ENCODE assay signal across 31 cellular contexts in genomic region chr5:99000221-99000620, GRCh38.
"Had no signal": no experiment of that assay in that cellular context is flagged by ENCODE, and none has a peak within 500 bp of the region (broad histone marks: within the 10 kb centered on the region; RNA-seq: fewer than 3 reads in every experiment).

No MANE protein-coding gene starts in this region.

- H3K27me3 ChIP-seq: adrenal gland, body of pancreas, esophagus squamous epithelium, gastroesophageal sphincter, heart right ventricle had no signal

- ATAC-seq: activated CD4-positive, CD25-positive, alpha-beta regulatory T cell treated with anti-CD3 and anti-CD28 coated beads, Interleukin-2, amount 50 U/mL, for 24 hours; activated CD8-positive, alpha-beta T cell treated with anti-CD3 and anti-CD28 coated beads for 36 hours; activated naive CD8-positive, alpha-beta T cell treated with anti-CD3 and anti-CD28 coated beads, Interleukin-2, amount 50 U/mL, for 24 hours; activated T-cell treated with anti-CD3 and anti-CD28 coated beads, Interleukin-2, amount 50 U/mL, for 4 hours; body of pancreas; gastroesophageal sphincter had no signal

- H3K27ac ChIP-seq: adrenal gland, body of pancreas, epithelial cell of prostate, esophagus squamous epithelium, gastroesophageal sphincter, heart right ventricle, WERI-Rb-1 had no signal

- H3K9me3 ChIP-seq: body of pancreas, esophagus squamous epithelium, gastroesophageal sphincter, heart right ventricle had no signal

- H3K4me3 Mint-ChIP-seq: activated B cell treated with CpG ODN at 0.5 μM for 24 hours; activated CD8-positive, alpha-beta T cell treated with anti-CD3 and anti-CD28 coated beads for 36 hours; activated naive CD4-positive, alpha-beta T cell treated with anti-CD3 and anti-CD28 coated beads for 36 hours; activated naive CD4-positive, alpha-beta T cell treated with anti-CD3 and anti-CD28 coated beads, Interleukin-2, amount 50 U/mL, for 24 hours; activated naive CD8-positive, alpha-beta T cell treated with anti-CD3 and anti-CD28 coated beads for 36 hours; activated naive CD8-positive, alpha-beta T cell treated with anti-CD3 and anti-CD28 coated beads, Interleukin-2, amount 50 U/mL, for 24 hours; activated T-cell treated with anti-CD3 and anti-CD28 coated beads, Interleukin-2, amount 50 U/mL, for 4 hours had no signal

- H3K4me3 ChIP-seq: adrenal gland, body of pancreas, esophagus squamous epithelium, gastroesophageal sphincter, heart right ventricle had no signal

- H3K9me3 Mint-ChIP-seq: activated naive CD4-positive, alpha-beta T cell treated with anti-CD3 and anti-CD28 coated beads for 36 hours; activated naive CD4-positive, alpha-beta T cell treated with anti-CD3 and anti-CD28 coated beads, Interleukin-2, amount 50 U/mL, for 24 hours; activated naive CD8-positive, alpha-beta T cell treated with anti-CD3 and anti-CD28 coated beads for 36 hours; activated T-cell treated with anti-CD3 and anti-CD28 coated beads, Interleukin-2, amount 50 U/mL, for 4 hours; activated T-helper 2 cell treated with anti-CD3 and anti-CD28 coated beads, Interferon-gamma antibody, Interleukin-2, Interleukin-4, amounts not matched to agents 10 μg/mL and 5 μg/mL and 100 μg/mL, durations not matched to agents 14 hours and 24 hours and 36 hours had no signal

- DNase-seq: activated B cell treated with CpG ODN at 0.5 μM for 24 hours; activated CD4-positive, alpha-beta T cell treated with anti-CD3 and anti-CD28 coated beads for 48 hours; activated CD4-positive, alpha-beta T cell treated with anti-CD3 and anti-CD28 coated beads, Interleukin-2, amount 50 U/mL, for 1 hour; activated CD4-positive, alpha-beta T cell treated with anti-CD3 and anti-CD28 coated beads, Interleukin-2, amount 50 U/mL, for 48 hours; activated CD8-positive, alpha-beta memory T cell treated with anti-CD3 and anti-CD28 coated beads for 24 hours; activated CD8-positive, alpha-beta T cell treated with anti-CD3 and anti-CD28 coated beads for 36 hours; activated effector memory CD4-positive, alpha-beta T cell treated with anti-CD3 and anti-CD28 coated beads, Interleukin-2, amount 50 U/mL, for 16 hours; activated naive CD4-positive, alpha-beta T cell treated with anti-CD3 and anti-CD28 coated beads for 36 hours; activated naive CD8-positive, alpha-beta T cell treated with anti-CD3 and anti-CD28 coated beads for 36 hours; activated naive CD8-positive, alpha-beta T cell treated with anti-CD3 and anti-CD28 coated beads, Interleukin-2, amount 50 U/mL, for 24 hours; activated T-cell treated with anti-CD3 and anti-CD28 coated beads, Interleukin-2, amount 50 U/mL, for 4 hours; adrenal gland; amygdala; aorta; body of pancreas; caudate nucleus; cortex of kidney; effector CD8-positive, alpha-beta T cell; esophagus squamous epithelium; foreskin melanocyte; heart right ventricle; T-helper 2 cell; WERI-Rb-1 had no signal

- H3K27me3 Mint-ChIP-seq: activated B cell treated with CpG ODN at 0.5 μM for 24 hours; activated CD8-positive, alpha-beta T cell treated with anti-CD3 and anti-CD28 coated beads for 36 hours; activated naive CD4-positive, alpha-beta T cell treated with anti-CD3 and anti-CD28 coated beads, Interleukin-2, amount 50 U/mL, for 24 hours; activated naive CD8-positive, alpha-beta T cell treated with anti-CD3 and anti-CD28 coated beads for 36 hours; activated naive CD8-positive, alpha-beta T cell treated with anti-CD3 and anti-CD28 coated beads, Interleukin-2, amount 50 U/mL, for 24 hours had no signal

- H3K36me3 ChIP-seq: adrenal gland, esophagus squamous epithelium, gastroesophageal sphincter, heart right ventricle, WERI-Rb-1 had no signal

- FAIRE-seq: colon, endometrium, TTC549 had no signal

- H3K4me1 ChIP-seq: adrenal gland, body of pancreas, gastroesophageal sphincter had no signal

- H3K27ac Mint-ChIP-seq: activated B cell treated with CpG ODN at 0.5 μM for 24 hours; activated CD8-positive, alpha-beta T cell treated with anti-CD3 and anti-CD28 coated beads for 36 hours; activated naive CD4-positive, alpha-beta T cell treated with anti-CD3 and anti-CD28 coated beads for 36 hours; activated naive CD4-positive, alpha-beta T cell treated with anti-CD3 and anti-CD28 coated beads, Interleukin-2, amount 50 U/mL, for 24 hours; activated naive CD8-positive, alpha-beta T cell treated with anti-CD3 and anti-CD28 coated beads for 36 hours; activated naive CD8-positive, alpha-beta T cell treated with anti-CD3 and anti-CD28 coated beads, Interleukin-2, amount 50 U/mL, for 24 hours; activated T-helper 2 cell treated with anti-CD3 and anti-CD28 coated beads, Interferon-gamma antibody, Interleukin-2, Interleukin-4, amounts not matched to agents 10 μg/mL and 5 μg/mL and 100 μg/mL, durations not matched to agents 14 hours and 24 hours and 36 hours had no signal
